ENCODE assay signal across 12 cellular contexts in the genomic region with DNA sequence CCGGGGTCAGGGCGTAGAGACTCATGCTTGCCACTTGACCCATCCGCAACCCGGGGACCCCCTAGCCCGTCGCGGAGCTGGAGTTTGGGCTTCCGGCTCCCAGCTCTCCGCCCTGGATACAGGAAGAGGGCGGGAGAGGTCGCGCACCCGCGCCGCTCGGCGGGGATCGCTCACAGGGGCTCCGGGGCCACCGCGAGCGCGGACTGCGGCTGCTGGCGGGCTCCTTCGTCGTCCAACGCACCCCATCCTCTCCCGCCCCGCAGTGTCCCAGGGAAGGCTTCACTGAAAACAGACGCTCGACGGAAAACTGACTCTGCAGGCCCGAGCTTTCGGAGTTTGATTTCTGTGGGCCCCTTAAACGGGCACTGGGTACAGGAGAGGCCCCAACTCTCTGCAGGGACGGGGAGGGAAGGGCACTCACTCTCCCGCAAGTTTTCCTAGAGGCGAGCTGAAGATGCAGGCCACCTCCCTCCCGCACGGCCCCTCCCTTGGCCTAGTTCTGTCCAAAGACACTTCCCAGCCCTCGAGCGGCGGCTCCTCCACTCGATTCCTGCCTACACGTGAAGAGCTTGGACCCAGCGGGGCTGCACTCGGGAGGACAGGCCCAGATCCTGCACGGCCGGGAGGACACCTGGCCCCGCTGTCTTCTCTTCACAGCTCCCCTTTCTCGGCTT. TPM values are rescaled to one million over a fixed set of nuclear protein-coding genes. Genes with fewer than 3 reads are reported as not detected.
DNase-seq lines count a peak whose midpoint lies in the region; ATAC-seq and TF ChIP-seq lines count a peak whose summit lies in the region.
"Had no signal": no experiment of that assay in that cellular context is flagged by ENCODE, and none has a peak within 500 bp of the region (broad histone marks: within the 10 kb centered on the region; RNA-seq: fewer than 3 reads in every experiment).

No MANE protein-coding gene starts in this region.

- H3K4me1 ChIP-seq in rectal smooth muscle tissue (ENCODE audit: control insufficient read depth, insufficient read depth, low read length) = no peaks in the 10 kb centered on the region

- no peaks in the 10 kb centered on the region for H3K36me3 ChIP-seq in rectal smooth muscle tissue (ENCODE audit: control insufficient read depth, insufficient read depth, low read length)

- H3K36me3 Mint-ChIP-seq in T-helper 17 cell (ENCODE audit: low read depth) (peaks cover 7% of the 10 kb centered on the region), glutamatergic neuron (ENCODE audit: unreplicated experiment) (peaks cover 4% of the 10 kb centered on the region)

- H3K27me3 ChIP-seq in rectal smooth muscle tissue (ENCODE audit: control insufficient read depth, insufficient read depth, low read length) = peaks cover 59% of the 10 kb centered on the region
- H3K27me3 ChIP-seq: testis had no signal

- H3K4me3 ChIP-seq in rectal smooth muscle tissue (ENCODE audit: low read length) = peak overlapping the region; percentile 16
- H3K4me3 ChIP-seq: mucosa of descending colon had no signal

- H3K27me3 Mint-ChIP-seq in T-helper 17 cell = peaks cover 90% of the 10 kb centered on the region
- peaks cover 33% of the 10 kb centered on the region for H3K27me3 Mint-ChIP-seq in glutamatergic neuron (ENCODE audit: unreplicated experiment)

- H3K4me3 Mint-ChIP-seq in T-helper 17 cell (peak overlapping the region; percentile 70), glutamatergic neuron (ENCODE audit: unreplicated experiment) (peak overlapping the region; percentile 91)

- no peak for TF ChIP-seq CTCF in glutamatergic neuron (IDR thresholded peaks at IDR 0.05; ENCODE audit: partially characterized antibody, unreplicated experiment)

- H3K27ac ChIP-seq in rectal smooth muscle tissue (ENCODE audit: low read depth, low read length) = no peak overlapping the region
- H3K27ac ChIP-seq: 22Rv1, testis had no signal

- no peak overlapping the region for H3K9ac ChIP-seq in rectal smooth muscle tissue (ENCODE audit: low read length)

- ATAC-seq in T-helper 17 cell = peak; percentile 13
- ATAC-seq: mucosa of descending colon had no signal

- peaks cover 33% of the 10 kb centered on the region for H3K9me3 Mint-ChIP-seq in glutamatergic neuron (ENCODE audit: unreplicated experiment)

- no peaks in the 10 kb centered on the region for H3K9me3 ChIP-seq in T-helper 17 cell (ENCODE audit: control insufficient read depth, low read length, poor library complexity, severe bottlenecking)
- H3K9me3 ChIP-seq: mucosa of descending colon, testis had no signal

- H3K27ac Mint-ChIP-seq in T-helper 17 cell = peak overlapping the region; percentile 19
- H3K27ac Mint-ChIP-seq in glutamatergic neuron (ENCODE audit: unreplicated experiment) = peak overlapping the region; percentile 88

- H3K4me1 Mint-ChIP-seq in T-helper 17 cell = peaks cover 22% of the 10 kb centered on the region
- H3K4me1 Mint-ChIP-seq in glutamatergic neuron (ENCODE audit: low read depth, unreplicated experiment) = peaks cover 33% of the 10 kb centered on the region

- DNase-seq in DMS53 (lab: John Stamatoyannopoulos, UW) (peak; percentile 47), DMS53 treated with DMSO at 0.1 percent for 48 hours (lab: John Stamatoyannopoulos, UW; ENCODE audit: unreplicated experiment) (no peak), T-helper 17 cell (no peak), glutamatergic neuron (peak; percentile 50), DMS79 treated with DMSO at 0.1 percent for 48 hours (lab: John Stamatoyannopoulos, UW) (no peak), nucleus accumbens (lab: John Stamatoyannopoulos, UW) (no peak), NCI-H748 treated with DMSO at 0.1 percent for 48 hours (lab: John Stamatoyannopoulos, UW) (no peak)
- DNase-seq: mucosa of descending colon, NCI-H1694, testis had no signal

RNA-seq across cellular contexts. Expression of a gene that starts 5.3 kb away (rescaled TPM):
- total RNA-seq in T-helper 17 cell (under 1 TPM in 1 of 2 donors, not detected in 1; 0.12 TPM), glutamatergic neuron (ENCODE audit: unreplicated experiment) (75.1 TPM)
- total RNA-seq: mucosa of descending colon, testis had no signal

Comparison
In these comparisons a context has a peak if more than half of its experiments do, and no peak if none do; other contexts are left out.
1. DNase-seq: peak in DMS53 (single experiment) and glutamatergic neuron (single experiment); none in DMS53 treated with DMSO at 0.1 percent for 48 hours (single experiment), T-helper 17 cell (0 of 3), DMS79 treated with DMSO at 0.1 percent for 48 hours (single experiment), nucleus accumbens (0 of 56) and NCI-H748 treated with DMSO at 0.1 percent for 48 hours (single experiment).
2. RNA of a gene that starts 5.3 kb away (total RNA-seq): 75.1 TPM in glutamatergic neuron (single experiment); 0.12 TPM in T-helper 17 cell; every median in the first group is over 10 times any median in the second.